24 cellular contexts compared by ENCODE assay signal in the genomic region with DNA sequence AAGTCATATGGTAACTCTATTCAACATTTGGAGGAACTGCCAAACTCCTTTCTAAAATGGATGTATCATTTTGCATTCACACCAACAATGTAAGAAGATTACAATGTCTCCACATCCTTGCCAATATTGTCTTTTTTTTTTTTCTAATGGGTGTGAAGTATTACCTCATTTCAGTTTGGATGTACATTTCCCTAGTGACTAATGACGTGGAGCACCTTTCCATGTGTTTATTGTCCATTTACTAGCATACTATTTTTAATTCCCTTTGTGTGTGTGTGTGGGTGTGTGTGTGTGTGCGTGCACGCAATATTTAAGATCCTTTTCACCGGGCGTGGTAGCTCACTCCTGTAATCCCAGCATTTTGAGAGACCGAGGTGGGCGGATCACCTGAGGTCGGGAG.
DNase-seq lines count a peak whose midpoint lies in the region; ATAC-seq and TF ChIP-seq lines count a peak whose summit lies in the region.
"Had no signal": no experiment of that assay in that cellular context is flagged by ENCODE, and none has a peak within 500 bp of the region (broad histone marks: within the 10 kb centered on the region; RNA-seq: fewer than 3 reads in every experiment).

No MANE protein-coding gene starts in this region.

- H3K9me3 Mint-ChIP-seq in H9 (peaks cover 7 to 8% of the 10 kb centered on the region in 2 experiments; a peak in 3 of 5 replicates), GM23338 (peaks cover 5% of the 10 kb centered on the region)
- H3K9me3 Mint-ChIP-seq: CD8-positive, alpha-beta memory T cell had no signal

- no peaks in the 10 kb centered on the region for H3K79me2 ChIP-seq in H9 (ENCODE audit: insufficient read depth, low read length)
- H3K79me2 ChIP-seq in GM23338 (replicated peaks; ENCODE audit: insufficient read depth) = no peaks in the 10 kb centered on the region

- H3K79me1 ChIP-seq in H9 (ENCODE audit: insufficient read depth, low read depth, low read length, poor library complexity, severe bottlenecking) (no peaks in the 10 kb centered on the region), IMR-90 (ENCODE audit: low read depth in 1 of 2, low read length in 2 of 2) (no peaks in the 10 kb centered on the region)

- BruUV-seq in IMR-90 (replicated peaks; lab: Mats Ljungman, UMichigan) = no TSS peak

- H3K9me2 ChIP-seq in GM23338 (ENCODE audit: insufficient read depth) = no peaks in the 10 kb centered on the region

- H4K5ac ChIP-seq in H9 (ENCODE audit: insufficient read length, low read depth, low read length) (no peak overlapping the region), IMR-90 (ENCODE audit: low read depth, low read length) (no peak overlapping the region)

- no peaks in the 10 kb centered on the region for H3K4me1 Mint-ChIP-seq in H9
- H3K4me1 Mint-ChIP-seq in GM23338 = no peaks in the 10 kb centered on the region
- H3K4me1 Mint-ChIP-seq: CD8-positive, alpha-beta memory T cell had no signal

- no peak overlapping the region for H3K27ac ChIP-seq in H9 (ENCODE audit: insufficient read length, low read depth, low read length)
- no peak overlapping the region for H3K27ac ChIP-seq in IMR-90 (ENCODE audit: insufficient read depth, low read length)
- H3K27ac ChIP-seq in GM23338 (ENCODE audit: low read depth) = no peak overlapping the region
- H3K27ac ChIP-seq: C4-2B, KMS-11, PC-9, SJCRH30 had no signal

- H2AK9ac ChIP-seq in IMR-90 (replicated peaks; ENCODE audit: low read depth, low read length, poor library complexity) = no peak overlapping the region

- H2BK20ac ChIP-seq in H9 (ENCODE audit: low read depth, low read length, poor library complexity, severe bottlenecking) (no peak overlapping the region), IMR-90 (ENCODE audit: low read depth, low read length) (no peak overlapping the region)

- H3K23me2 ChIP-seq in H9 (ENCODE audit: insufficient read length, low read depth, low read length, poor library complexity, severe bottlenecking) = no peaks in the 10 kb centered on the region

- WGBS in H9 (ENCODE audit: extremely low coverage, insufficient read length, low lambda C conversion rate) = no CpG with 5 or more reads among the region's 8 CpGs
- no CpG with 5 or more reads among the region's 8 CpGs for WGBS in IMR-90 (ENCODE audit: extremely low coverage in 2 of 2, insufficient read length in 1 of 2), 2 experiments

- no peaks in the 10 kb centered on the region for H3K9me3 ChIP-seq in H9 (ENCODE audit: control insufficient read depth, low read depth, low read length)
- no peaks in the 10 kb centered on the region for H3K9me3 ChIP-seq in IMR-90 (ENCODE audit: control insufficient read depth, insufficient read depth, low read length)
- H3K9me3 ChIP-seq: SJCRH30 had no signal

- H3K4me3 Mint-ChIP-seq in H9 (no peak overlapping the region), GM23338 (no peak overlapping the region)
- H3K4me3 Mint-ChIP-seq: B cell; CD8-positive, alpha-beta memory T cell had no signal

- dilution Hi-C loops in IMR-90 (cut with HindIII; ENCODE audit: low sequenced_read_pairs, unreplicated experiment) = no loop called here

- no peaks in the 10 kb centered on the region; the same call in 1 of the 2 replicates for H3K27me3 Mint-ChIP-seq in H9 (ENCODE audit: low read depth)
- peaks cover under 1% of the 10 kb centered on the region for H3K27me3 Mint-ChIP-seq in GM23338 (ENCODE audit: insufficient read depth, low read depth, poor library complexity)

- TF ChIP-seq POLR2A in IMR-90 (IDR thresholded peaks at IDR 0.05; ENCODE audit: low read depth, low read length) = no peak

- H3K27me3 ChIP-seq in H9 (ENCODE audit: insufficient read depth, low read length) (no peaks in the 10 kb centered on the region), IMR-90 (ENCODE audit: control insufficient read depth, insufficient read depth, low read length) (no peaks in the 10 kb centered on the region; the same call in 1 of the 2 replicates), GM23338 (ENCODE audit: insufficient read depth) (no peaks in the 10 kb centered on the region)
- H3K27me3 ChIP-seq: SJCRH30 had no signal

- no peak overlapping the region for H3K56ac ChIP-seq in H9 (ENCODE audit: insufficient read length, low read depth, low read length)
- H3K56ac ChIP-seq in IMR-90 (ENCODE audit: extremely low read depth, insufficient read depth, low read length) = no peak overlapping the region

- H4K8ac ChIP-seq in H9 (replicated peaks; ENCODE audit: insufficient read length, low read depth, low read length) (no peak overlapping the region), IMR-90 (ENCODE audit: low read depth in 2 of 2, low read length in 2 of 2) (no peak overlapping the region)

- H3K4me2 ChIP-seq in H9 (ENCODE audit: insufficient read depth, insufficient read length, low read length) (no peak overlapping the region), IMR-90 (ENCODE audit: low read depth, low read length) (no peak overlapping the region), GM23338 (no peak overlapping the region)
- H3K4me2 ChIP-seq: KMS-11, PC-9 had no signal

- no peak overlapping the region for H2BK12ac ChIP-seq in H9 (ENCODE audit: insufficient read length, low read depth, low read length)

- DNase-seq in H9 (no peak), IMR-90 (no peak), dermis blood vessel endothelial cell (peak; percentile 19), renal cortical epithelial cell (ENCODE audit: low read depth) (peak; percentile 8), GM23338 (ENCODE audit: low spot score) (no peak)
- DNase-seq in activated T-cell treated with anti-CD3 and anti-CD28 coated beads, Interleukin-2, amount 50 U/mL, for 48 hours = no peak
- DNase-seq: CD8-positive, alpha-beta memory T cell; DMS 273 treated with DMSO at 0.1 percent for 48 hours; DMS79; EL; GDM1; NCI-H1048; NCI-H1417; NCI-H1694; NCI-H2029 treated with DMSO at 0.1 percent for 48 hours; NCI-H446 treated with DMSO at 0.1 percent for 48 hours; NCI-H526; PC-9; SJCRH30 had no signal

- H4K20me1 ChIP-seq in H9 (ENCODE audit: control insufficient read depth, insufficient read depth, insufficient read length) (no peaks in the 10 kb centered on the region), IMR-90 (ENCODE audit: insufficient read depth, low read length) (no peaks in the 10 kb centered on the region), GM23338 (replicated peaks; ENCODE audit: insufficient read depth) (no peaks in the 10 kb centered on the region)

- H4K91ac ChIP-seq in H9 (ENCODE audit: insufficient read length, low read depth, low read length) (no peak overlapping the region), IMR-90 (ENCODE audit: insufficient read depth, low read depth, low read length) (no peak overlapping the region)

- no peaks in the 10 kb centered on the region for H3F3A ChIP-seq in GM23338 (replicated peaks; ENCODE audit: low read depth)

- peaks cover 0 to 5% (median 0%) of the 10 kb centered on the region in 3 experiments; a peak in 1 of 7 replicates for H3K36me3 Mint-ChIP-seq in H9 (ENCODE audit: insufficient read depth in 1 of 3, low read depth in 3 of 3)
- H3K36me3 Mint-ChIP-seq in GM23338 (ENCODE audit: low read depth) = no peaks in the 10 kb centered on the region
- H3K36me3 Mint-ChIP-seq: CD8-positive, alpha-beta memory T cell had no signal

- CTCF ChIA-PET in IMR-90 (lab: Yijun Ruan, JAX) = no interaction called here

- H2BK120ac ChIP-seq in H9 (ENCODE audit: low read depth, low read length, poor library complexity, severe bottlenecking) (no peak overlapping the region), IMR-90 (ENCODE audit: low read depth, low read length) (no peak overlapping the region)

- H2BK15ac ChIP-seq in H9 (ENCODE audit: low read depth, low read length) (no peak overlapping the region), IMR-90 (ENCODE audit: low read depth, low read length) (no peak overlapping the region)

- H3K23ac ChIP-seq in H9 (ENCODE audit: insufficient read length, low read depth, low read length) (no peak overlapping the region), IMR-90 (ENCODE audit: low read depth, low read length) (no peak overlapping the region)

- TF ChIP-seq RAD21 in IMR-90 (IDR thresholded peaks at IDR 0.05; ENCODE audit: low read length) = no peak

- no peak overlapping the region for H3K4ac ChIP-seq in H9 (ENCODE audit: low read depth, low read length)
- no peak overlapping the region for H3K4ac ChIP-seq in IMR-90 (ENCODE audit: low read depth, low read length)

- in situ Hi-C loops in IMR-90 (cut with MboI; ENCODE audit: low sequenced_read_pairs) = no loop called here

- no peaks in the 10 kb centered on the region for H3K4me1 ChIP-seq in H9 (ENCODE audit: insufficient read depth, low read length)
- H3K4me1 ChIP-seq in IMR-90 (ENCODE audit: control insufficient read depth, insufficient read depth, low read length) = no peaks in the 10 kb centered on the region
- H3K4me1 ChIP-seq in GM23338 (ENCODE audit: insufficient read depth) = no peaks in the 10 kb centered on the region
- H3K4me1 ChIP-seq: SJCRH30 had no signal

- no peaks in the 10 kb centered on the region for H3K9me1 ChIP-seq in IMR-90 (ENCODE audit: insufficient read depth, low read length)

- intact Hi-C loops in IMR-90 (cut with micrococcal nuclease) = no loop called here

- H3K9ac ChIP-seq in H9 (ENCODE audit: extremely low read depth, insufficient read length, low read length) (no peak overlapping the region), IMR-90 (ENCODE audit: low read depth, low read length) (no peak overlapping the region)
- H3K9ac ChIP-seq: KMS-11 had no signal

- H2AFZ ChIP-seq in H9 (ENCODE audit: low read length) (no peak overlapping the region), IMR-90 (replicated peaks; ENCODE audit: low read length, poor library complexity) (no peak overlapping the region), GM23338 (no peak overlapping the region)

- H2BK5ac ChIP-seq in H9 (ENCODE audit: insufficient read length, low read length) (no peak overlapping the region), IMR-90 (ENCODE audit: low read depth, low read length, poor library complexity, severe bottlenecking) (no peak overlapping the region)

- H3K18ac ChIP-seq in H9 (ENCODE audit: insufficient read length, low read depth, low read length) (no peak overlapping the region), IMR-90 (ENCODE audit: low read depth, low read length) (no peak overlapping the region)

- H3K36me3 ChIP-seq in IMR-90 (ENCODE audit: control insufficient read depth, insufficient read depth, low read length) (no peaks in the 10 kb centered on the region), GM23338 (ENCODE audit: insufficient read depth) (no peaks in the 10 kb centered on the region)
- H3K36me3 ChIP-seq: SJCRH30 had no signal

- TF ChIP-seq CTCF in H9 (conservative IDR thresholded peaks at IDR 0.05) = no peak
- TF ChIP-seq CTCF in IMR-90 (conservative IDR thresholded peaks at IDR 0.05; ENCODE audit: low read depth, low read length) = no peak
- no peak for TF ChIP-seq CTCF in GM23338 (conservative IDR thresholded peaks at IDR 0.05; ENCODE audit: low read depth in 2 of 2)

- ATAC-seq in IMR-90 (ENCODE audit: low read depth) = no peak
- no peak for ATAC-seq in GM18511 (IDR thresholded peaks at IDR 0.05; ENCODE audit: unreplicated experiment)
- no peak for ATAC-seq in GM23338
- ATAC-seq: Right ventricle myocardium inferior had no signal

- peak overlapping the region in 2 of 3 experiments; percentile 44 to 49; a peak in 2 of 7 replicates for H3K27ac Mint-ChIP-seq in H9
- no peak overlapping the region for H3K27ac Mint-ChIP-seq in GM23338
- H3K27ac Mint-ChIP-seq: B cell; CD8-positive, alpha-beta memory T cell had no signal

- H3K14ac ChIP-seq in H9 (ENCODE audit: insufficient read depth, low read length) (no peak overlapping the region), IMR-90 (replicated peaks; ENCODE audit: low read depth, low read length) (no peak overlapping the region)

- H3K4me3 ChIP-seq in IMR-90 (ENCODE audit: insufficient read depth, low read depth, low read length) (no peak overlapping the region), GM23338 (no peak overlapping the region)
- H3K4me3 ChIP-seq: PC-9, SJCRH30 had no signal

- POLR2A ChIA-PET in IMR-90 (lab: Charles Lee; ENCODE audit: unreplicated experiment) = no interaction called here

- H3T11ph ChIP-seq in H9 (ENCODE audit: low read length) = no peak overlapping the region

- H2AK5ac ChIP-seq in H9 (ENCODE audit: insufficient read length, low read length) (no peak overlapping the region), IMR-90 (ENCODE audit: low read depth, low read length) (no peak overlapping the region)

Comparison
In these comparisons a context has a peak if more than half of its experiments do, and no peak if none do; other contexts are left out.
1. DNase-seq: peak in dermis blood vessel endothelial cell (single experiment) and renal cortical epithelial cell (single experiment); none in H9 (single experiment), IMR-90 (single experiment), GM23338 (single experiment) and activated T-cell treated with anti-CD3 and anti-CD28 coated beads, Interleukin-2, amount 50 U/mL, for 48 hours (0 of 2).